Comparison of ENCODE assay signal across 9 cellular contexts in genomic region chr12:40312982-40313576, GRCh38.
DNase-seq lines count a peak whose midpoint lies in the region; ATAC-seq and TF ChIP-seq lines count a peak whose summit lies in the region.
"Had no signal": no experiment of that assay in that cellular context is flagged by ENCODE, and none has a peak within 500 bp of the region (broad histone marks: within the 10 kb centered on the region; RNA-seq: fewer than 3 reads in every experiment).

No MANE protein-coding gene starts in this region.

- H3K4me3 ChIP-seq in Peyer's patch (no peak overlapping the region), fibroblast of the aortic adventitia (ENCODE audit: low read depth, low read length) (no peak overlapping the region), thoracic aorta (no peak overlapping the region)

- peak in 4 of 6 experiments; percentile 32 to 44 (median 36) for TF ChIP-seq CTCF in Peyer's patch (IDR thresholded peaks at IDR 0.05)
- peak; percentile 63 for TF ChIP-seq CTCF in fibroblast of the aortic adventitia (IDR thresholded peaks at IDR 0.05; ENCODE audit: insufficient read depth, low read length)
- TF ChIP-seq CTCF in thoracic aorta (IDR thresholded peaks at IDR 0.05): peak; percentile 32

- no peak for TF ChIP-seq POLR2A in Peyer's patch (IDR thresholded peaks at IDR 0.05)

- H3K36me3 ChIP-seq in Peyer's patch (no peaks in the 10 kb centered on the region), thoracic aorta (peaks cover 6% of the 10 kb centered on the region)

- DNase-seq in SIG-M5 treated with dmso at 0.1 percent for 504 hours (lab: John Stamatoyannopoulos, UW; ENCODE audit: unreplicated experiment) (peak; percentile 28), SIG-M5 (lab: John Stamatoyannopoulos, UW) (no peak), Peyer's patch (no peak), fibroblast of the aortic adventitia (ENCODE audit: low read depth) (peak; percentile 74), thoracic aorta (ENCODE audit: low spot score) (no peak)
- DNase-seq: CD8-positive, alpha-beta memory T cell had no signal

- H3K4me1 ChIP-seq in Peyer's patch (no peaks in the 10 kb centered on the region), thoracic aorta (ENCODE audit: control insufficient read depth in 1 of 2, low read depth in 2 of 2) (no peaks in the 10 kb centered on the region)

- H3K27me3 ChIP-seq in Peyer's patch: no peaks in the 10 kb centered on the region
- H3K27me3 ChIP-seq in thoracic aorta (replicated peaks; ENCODE audit: insufficient read depth): no peaks in the 10 kb centered on the region

- no peak for ATAC-seq in thoracic aorta (ENCODE audit: insufficient number of reproducible peaks, low FRiP score, low read depth)
- no peak for ATAC-seq in GM21737 (IDR thresholded peaks at IDR 0.05; ENCODE audit: unreplicated experiment)
- no peak for ATAC-seq in HG03521 (IDR thresholded peaks at IDR 0.05; ENCODE audit: unreplicated experiment)
- ATAC-seq in GM21526 (IDR thresholded peaks at IDR 0.05; ENCODE audit: low FRiP score, unreplicated experiment): no peak

- H3K27ac ChIP-seq in Peyer's patch (no peak overlapping the region), thoracic aorta (no peak overlapping the region)

- H3K9me3 ChIP-seq in Peyer's patch (no peaks in the 10 kb centered on the region), thoracic aorta (no peaks in the 10 kb centered on the region)

Comparison
In these comparisons a context has a peak if more than half of its experiments do, and no peak if none do; other contexts are left out.
1. DNase-seq: peak in SIG-M5 treated with dmso at 0.1 percent for 504 hours (single experiment) and fibroblast of the aortic adventitia (single experiment); none in SIG-M5 (single experiment), Peyer's patch (0 of 3) and thoracic aorta (single experiment).
2. Peak in every context shown above with its lines, with median percentiles within 50 percentile points of each other: CTCF ChIP-seq.